ENCODE assay signal across 8 cellular contexts in genomic region chr17:18526099-18526498, GRCh38. TPM values are rescaled to one million over a fixed set of nuclear protein-coding genes. Genes with fewer than 3 reads are reported as not detected.
"Had no signal": no experiment of that assay in that cellular context is flagged by ENCODE, and none has a peak within 500 bp of the region (broad histone marks: within the 10 kb centered on the region; RNA-seq: fewer than 3 reads in every experiment).

No MANE protein-coding gene starts in this region.

RNA-seq across cellular contexts. Expression of gene LGALS9C, which starts 49.5 kb away (rescaled TPM):
- total RNA-seq: OCI-LY7, PC-3, Right ventricle myocardium inferior, Right ventricle myocardium superior, RPMI7951, SJCRH30, SJSA1, SK-MEL-5 had no signal
